Comparison of ENCODE assay signal across 24 cellular contexts in the genomic region with DNA sequence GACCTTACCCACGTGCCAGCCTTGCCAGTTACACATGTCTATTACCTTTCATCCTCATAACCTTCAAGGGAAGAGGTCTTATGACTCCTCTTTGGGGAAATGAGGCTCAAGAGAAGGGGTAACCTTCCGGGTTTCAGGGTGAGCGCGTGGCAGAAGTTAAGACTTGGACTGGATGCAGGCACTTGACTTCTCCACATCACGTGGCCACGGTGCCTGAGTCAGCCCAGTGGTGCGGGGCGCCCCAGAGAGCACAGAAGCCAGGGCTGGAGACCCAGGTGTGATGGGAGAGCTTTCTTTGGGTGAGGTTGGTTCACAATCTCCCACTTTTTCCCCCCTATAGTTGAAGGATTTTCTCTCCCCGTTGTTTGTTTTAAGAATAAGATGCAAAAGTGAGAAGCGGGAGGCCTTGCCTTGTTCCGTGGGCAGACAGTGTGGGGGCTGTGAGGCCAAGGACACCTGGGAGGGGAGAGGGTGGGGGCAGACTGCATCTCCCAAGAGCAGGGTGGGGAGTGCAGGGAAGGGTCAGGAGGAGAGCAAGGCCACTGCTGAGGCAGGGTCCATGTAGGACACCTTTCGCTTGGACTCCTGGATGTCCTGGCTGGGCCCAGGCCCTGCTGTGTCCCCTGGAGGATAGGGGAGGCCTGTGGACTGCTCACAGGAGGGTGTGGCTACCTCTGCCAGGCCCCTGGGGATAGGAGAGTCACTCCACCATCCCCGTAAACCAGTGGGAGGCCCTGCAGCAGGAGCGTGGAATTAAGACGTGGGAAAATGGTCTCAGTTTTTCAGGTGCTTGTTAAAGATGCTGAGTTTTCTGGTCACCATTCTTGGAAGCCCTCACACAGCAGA.
"Had no signal": no experiment of that assay in that cellular context is flagged by ENCODE, and none has a peak within 500 bp of the region (broad histone marks: within the 10 kb centered on the region; RNA-seq: fewer than 3 reads in every experiment).

No MANE protein-coding gene starts in this region.

- H3K4me3 Mint-ChIP-seq: memory B cell, neural progenitor cell had no signal

- H3K27me3 ChIP-seq: ascending aorta, esophagus muscularis mucosa, gastroesophageal sphincter, heart left ventricle, neural progenitor cell, ovary, right lobe of liver, uterus had no signal

- H3K4me1 ChIP-seq: ascending aorta, uterus had no signal

- H3K36me3 ChIP-seq: ascending aorta, left ventricle myocardium inferior, ovary, right lobe of liver, thoracic aorta, uterus had no signal

- DNase-seq: activated CD4-positive, CD25-positive, alpha-beta regulatory T cell treated with anti-CD3 and anti-CD28 coated beads, Interleukin-2, amount 50 U/mL, for 72 hours; activated CD8-positive, alpha-beta memory T cell treated with anti-CD3 and anti-CD28 coated beads for 24 hours; activated CD8-positive, alpha-beta memory T cell treated with anti-CD3 and anti-CD28 coated beads, Interleukin-2, amount 50 U/mL, for 48 hours; activated effector memory CD4-positive, alpha-beta T cell treated with Interleukin-2 at 50 U/mL for 16 hours; activated naive CD4-positive, alpha-beta T cell treated with anti-CD3 and anti-CD28 coated beads, Interleukin-2, amount 50 U/mL, for 16 hours; activated T-cell treated with anti-CD3 and anti-CD28 coated beads, Interleukin-2, amount 50 U/mL, for 48 hours; effector CD8-positive, alpha-beta T cell; heart left ventricle; left ventricle myocardium inferior; mucosa of descending colon; naive B cell; small intestine; stimulated activated CD4-positive, alpha-beta T cell treated with anti-CD3 and anti-CD28 coated beads, Interleukin-15, amount 100 ng/mL, for 24 hours; stimulated activated CD4-positive, alpha-beta T cell treated with anti-CD3 and anti-CD28 coated beads, Interleukin-2, amount 100 ng/mL, for 48 hours; T1000; uterus had no signal

- H3K9me3 ChIP-seq: ascending aorta, esophagus muscularis mucosa, gastroesophageal sphincter, heart left ventricle, left ventricle myocardium inferior, mucosa of descending colon, ovary, right lobe of liver, thoracic aorta, uterus had no signal

- H3K9ac ChIP-seq: neural progenitor cell had no signal

- H3K36me3 Mint-ChIP-seq: memory B cell, naive B cell had no signal

- H3K27ac Mint-ChIP-seq: memory B cell, naive B cell, neural progenitor cell had no signal

- H3K9me3 Mint-ChIP-seq: naive B cell, neural progenitor cell had no signal

- H3K27ac ChIP-seq: ascending aorta, esophagus muscularis mucosa, gastroesophageal sphincter, heart left ventricle, left ventricle myocardium inferior, neural progenitor cell, right lobe of liver, thoracic aorta, uterus had no signal

- H2AFZ ChIP-seq: neural progenitor cell had no signal

- H3K27me3 Mint-ChIP-seq: memory B cell, naive B cell had no signal

- H3K4me2 ChIP-seq: neural progenitor cell had no signal

- H3K4me3 ChIP-seq: ascending aorta, esophagus muscularis mucosa, gastroesophageal sphincter, heart left ventricle, left ventricle myocardium inferior, mucosa of descending colon, neural progenitor cell, ovary, right lobe of liver, thoracic aorta, uterus had no signal

- ATAC-seq: gastroesophageal sphincter, mucosa of descending colon had no signal

- H3K4me1 Mint-ChIP-seq: memory B cell, naive B cell, neural progenitor cell had no signal
